In the genomic region with DNA sequence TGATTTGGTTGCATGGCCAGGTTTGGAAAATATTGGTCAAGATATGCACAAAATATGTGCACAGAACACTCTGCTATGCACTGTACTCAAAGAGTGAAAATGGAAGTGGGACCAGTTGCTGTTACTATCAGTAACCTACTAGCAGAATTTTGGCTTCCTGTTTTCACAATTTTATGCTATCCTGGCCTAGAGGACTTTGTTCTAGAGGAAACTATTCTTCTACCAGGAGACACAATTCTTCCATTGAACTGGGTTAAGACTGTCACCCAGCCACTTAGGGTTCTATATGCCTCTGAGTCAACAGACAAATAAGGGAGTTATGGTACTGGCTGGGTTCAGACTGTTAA, we compare ENCODE assay signal across 30 cellular contexts.
"Had no signal": no experiment of that assay in that cellular context is flagged by ENCODE, and none has a peak within 500 bp of the region (broad histone marks: within the 10 kb centered on the region; RNA-seq: fewer than 3 reads in every experiment).

No MANE protein-coding gene starts in this region.

- H3K27me3 ChIP-seq: MG63 had no signal

- H3K36me3 ChIP-seq: MG63, WERI-Rb-1 had no signal

- DNase-seq: activated CD4-positive, alpha-beta memory T cell treated with anti-CD3 and anti-CD28 coated beads for 36 hours; activated CD4-positive, alpha-beta T cell treated with anti-CD3 and anti-CD28 coated beads for 36 hours; activated CD4-positive, alpha-beta T cell treated with anti-CD3 and anti-CD28 coated beads, Interleukin-2, amount 50 U/mL, for 1 hour; activated CD8-positive, alpha-beta memory T cell treated with anti-CD3 and anti-CD28 coated beads, Interleukin-2, amount 50 U/mL, for 4 hours; activated gamma-delta T cell treated with Interleukin-2 at 50 U/mL for 16 hours; activated naive CD4-positive, alpha-beta T cell treated with anti-CD3 and anti-CD28 coated beads, Interleukin-2, amount 10 ng/mL, durations not matched to agents 7 days and 5 days; activated naive CD8-positive, alpha-beta T cell treated with anti-CD3 and anti-CD28 coated beads, Interleukin-2, amount 50 U/mL, for 24 hours; activated T-cell treated with anti-CD3 and anti-CD28 coated beads for 4 hours; activated T-cell treated with anti-CD3 and anti-CD28 coated beads, Interleukin-2, amount 50 U/mL, for 4 hours; Karpas-422; KBM-7; MG63; NCI-H1048; NCI-H1105 treated with DMSO at 0.1 percent for 48 hours; NCI-H1436; NCI-H1694 treated with DMSO at 0.1 percent for 48 hours; NCI-H2029; NCI-H510A; NCI-H526 treated with DMSO at 0.1 percent for 48 hours; NCI-H774; OCI-M1; Right ventricle myocardium superior; SW 1271; T-helper 1 cell; T1000; WERI-Rb-1 had no signal

- H3K36me3 Mint-ChIP-seq: activated CD4-positive, alpha-beta memory T cell treated with anti-CD3 and anti-CD28 coated beads for 36 hours; activated naive CD4-positive, alpha-beta T cell treated with anti-CD3 and anti-CD28 coated beads, Interleukin-2, amount 10 ng/mL, durations not matched to agents 7 days and 5 days; activated naive CD8-positive, alpha-beta T cell; brain had no signal

- FAIRE-seq: bronchial epithelial cell had no signal

- H3K4me3 ChIP-seq: MG63 had no signal

- H3K9me3 ChIP-seq: MG63 had no signal

- H3K27ac Mint-ChIP-seq: activated CD4-positive, alpha-beta memory T cell treated with anti-CD3 and anti-CD28 coated beads for 36 hours; activated CD4-positive, alpha-beta T cell treated with anti-CD3 and anti-CD28 coated beads for 36 hours; activated naive CD4-positive, alpha-beta T cell treated with anti-CD3 and anti-CD28 coated beads, Interleukin-2, amount 10 ng/mL, durations not matched to agents 7 days and 5 days; activated naive CD8-positive, alpha-beta T cell; activated naive CD8-positive, alpha-beta T cell treated with anti-CD3 and anti-CD28 coated beads, Interleukin-2, amount 50 U/mL, for 24 hours; activated T-helper 1 cell treated with anti-CD3 and anti-CD28 coated beads, Interleukin-12 subunit alpha, Interleukin-12 subunit beta, Interleukin-2, Interleukin-4 antibody, amounts not matched to agents 30 ng/mL and 10 ng/mL and 1 ng/mL, durations not matched to agents 14 hours and 24 hours and 36 hours had no signal

- H3K9me3 Mint-ChIP-seq: activated CD4-positive, alpha-beta memory T cell treated with anti-CD3 and anti-CD28 coated beads for 36 hours; activated naive CD8-positive, alpha-beta T cell treated with anti-CD3 and anti-CD28 coated beads, Interleukin-2, amount 50 U/mL, for 24 hours; activated T-cell treated with anti-CD3 and anti-CD28 coated beads, Interleukin-2, amount 50 U/mL, for 4 hours; brain had no signal

- ATAC-seq: activated CD4-positive, alpha-beta T cell treated with anti-CD3 and anti-CD28 coated beads for 36 hours; activated naive CD8-positive, alpha-beta T cell treated with anti-CD3 and anti-CD28 coated beads, Interleukin-2, amount 50 U/mL, for 24 hours; activated T-cell treated with anti-CD3 and anti-CD28 coated beads, Interleukin-2, amount 50 U/mL, for 4 hours had no signal

- H3K4me1 Mint-ChIP-seq: activated CD4-positive, alpha-beta T cell treated with anti-CD3 and anti-CD28 coated beads for 36 hours; activated naive CD4-positive, alpha-beta T cell treated with anti-CD3 and anti-CD28 coated beads, Interleukin-2, amount 10 ng/mL, durations not matched to agents 7 days and 5 days; activated naive CD8-positive, alpha-beta T cell treated with anti-CD3 and anti-CD28 coated beads, Interleukin-2, amount 50 U/mL, for 24 hours had no signal

- H3K4me3 Mint-ChIP-seq: activated CD4-positive, alpha-beta memory T cell treated with anti-CD3 and anti-CD28 coated beads for 36 hours; activated CD4-positive, alpha-beta T cell treated with anti-CD3 and anti-CD28 coated beads for 36 hours; activated naive CD4-positive, alpha-beta T cell treated with anti-CD3 and anti-CD28 coated beads, Interleukin-2, amount 10 ng/mL, durations not matched to agents 7 days and 5 days; activated naive CD8-positive, alpha-beta T cell; activated naive CD8-positive, alpha-beta T cell treated with anti-CD3 and anti-CD28 coated beads, Interleukin-2, amount 50 U/mL, for 24 hours; activated T-cell treated with anti-CD3 and anti-CD28 coated beads, Interleukin-2, amount 50 U/mL, for 4 hours; activated T-helper 1 cell treated with anti-CD3 and anti-CD28 coated beads, Interleukin-12 subunit alpha, Interleukin-12 subunit beta, Interleukin-2, Interleukin-4 antibody, amounts not matched to agents 30 ng/mL and 10 ng/mL and 1 ng/mL, durations not matched to agents 14 hours and 24 hours and 36 hours had no signal

- H3K27ac ChIP-seq: WERI-Rb-1 had no signal

- H3K27me3 Mint-ChIP-seq: activated CD4-positive, alpha-beta memory T cell treated with anti-CD3 and anti-CD28 coated beads for 36 hours; activated CD4-positive, alpha-beta T cell treated with anti-CD3 and anti-CD28 coated beads for 36 hours; activated naive CD4-positive, alpha-beta T cell treated with anti-CD3 and anti-CD28 coated beads, Interleukin-2, amount 10 ng/mL, durations not matched to agents 7 days and 5 days; activated naive CD8-positive, alpha-beta T cell; activated naive CD8-positive, alpha-beta T cell treated with anti-CD3 and anti-CD28 coated beads, Interleukin-2, amount 50 U/mL, for 24 hours; brain had no signal
